Comparison of ENCODE assay signal across 34 cellular contexts in genomic region chr3:25444273-25444672, GRCh38. TPM values are rescaled to one million over a fixed set of nuclear protein-coding genes. Genes with fewer than 3 reads are reported as not detected.
"Had no signal": no experiment of that assay in that cellular context is flagged by ENCODE, and none has a peak within 500 bp of the region (broad histone marks: within the 10 kb centered on the region; RNA-seq: fewer than 3 reads in every experiment).

No MANE protein-coding gene starts in this region.

- H3K27me3 ChIP-seq: adrenal gland, body of pancreas, brain microvascular endothelial cell, breast epithelium had no signal

- H3K4me3 ChIP-seq: body of pancreas, breast epithelium had no signal

- ATAC-seq: activated CD8-positive, alpha-beta T cell treated with anti-CD3 and anti-CD28 coated beads for 36 hours; activated naive CD4-positive, alpha-beta T cell treated with anti-CD3 and anti-CD28 coated beads, Interleukin-2, amount 50 U/mL, for 72 hours; activated T-cell treated with anti-CD3 and anti-CD28 coated beads, Interleukin-2, amount 50 U/mL, for 4 hours; activated T-cell treated with anti-CD3 and anti-CD28 coated beads, Interleukin-2, amount 50 U/mL, for 72 hours; activated T-helper 17 cell treated with anti-CD3 and anti-CD28 coated beads, Interleukin-2, amount 50 U/mL, for 72 hours; body of pancreas had no signal

- H3K36me3 ChIP-seq: adrenal gland, breast epithelium had no signal

- H3K9me3 ChIP-seq: adrenal gland, body of pancreas, breast epithelium had no signal

- H3K27ac ChIP-seq: adrenal gland, body of pancreas, brain microvascular endothelial cell, breast epithelium, VCaP had no signal

- DNase-seq: activated B cell treated with CpG ODN at 0.5 μM for 24 hours; activated CD4-positive, alpha-beta memory T cell treated with anti-CD3 and anti-CD28 coated beads for 36 hours; activated CD4-positive, alpha-beta T cell treated with anti-CD3 and anti-CD28 coated beads for 4 hours; activated CD4-positive, alpha-beta T cell treated with anti-CD3 and anti-CD28 coated beads, Interleukin-2, amount 10 ng/mL, durations not matched to agents 24 days and 14 days; activated CD4-positive, alpha-beta T cell treated with anti-CD3 and anti-CD28 coated beads, Interleukin-2, amount 50 U/mL, for 1 hour; activated CD4-positive, alpha-beta T cell treated with anti-CD3 and anti-CD28 coated beads, Interleukin-2, amount 50 U/mL, for 4 hours; activated CD4-positive, CD25-positive, alpha-beta regulatory T cell treated with anti-CD3 and anti-CD28 coated beads, Interleukin-2, amount 50 U/mL, for 72 hours; activated CD8-positive, alpha-beta memory T cell treated with anti-CD3 and anti-CD28 coated beads, Interleukin-2, amount 50 U/mL, for 4 hours; activated CD8-positive, alpha-beta T cell treated with anti-CD3 and anti-CD28 coated beads for 36 hours; activated effector memory CD4-positive, alpha-beta T cell treated with anti-CD3 and anti-CD28 coated beads, Interleukin-2, amount 50 U/mL, for 16 hours; activated gamma-delta T cell treated with Interleukin-2 at 50 U/mL for 16 hours; activated naive CD4-positive, alpha-beta T cell; activated naive CD4-positive, alpha-beta T cell treated with anti-CD3 and anti-CD28 coated beads for 36 hours; activated naive CD4-positive, alpha-beta T cell treated with anti-CD3 and anti-CD28 coated beads, Interleukin-2, amount 50 U/mL, for 16 hours; activated naive CD8-positive, alpha-beta T cell treated with anti-CD3 and anti-CD28 coated beads for 36 hours; activated T-cell treated with anti-CD3 and anti-CD28 coated beads for 4 hours; activated T-cell treated with anti-CD3 and anti-CD28 coated beads, Interleukin-2, amount 50 U/mL, for 1 hour; activated T-cell treated with anti-CD3 and anti-CD28 coated beads, Interleukin-2, amount 50 U/mL, for 4 hours; activated T-cell treated with anti-CD3 and anti-CD28 coated beads, Interleukin-2, amount 50 U/mL, for 72 hours; adrenal gland; amniotic stem cell; aorta; body of pancreas; brain microvascular endothelial cell; central memory CD4-positive, alpha-beta T cell; T-helper 1 cell; T-helper 2 cell; T-helper 9 cell had no signal

RNA-seq across cellular contexts. Expression of gene RARB, which starts 16.2 kb away (rescaled TPM):
- total RNA-seq: activated B cell treated with CpG ODN at 0.5 μM for 24 hours; activated CD4-positive, alpha-beta memory T cell treated with anti-CD3 and anti-CD28 coated beads for 36 hours; activated CD4-positive, alpha-beta T cell treated with anti-CD3 and anti-CD28 coated beads, Interleukin-2, amount 10 ng/mL, durations not matched to agents 24 days and 14 days; activated CD8-positive, alpha-beta memory T cell treated with anti-CD3 and anti-CD28 coated beads for 36 hours; activated CD8-positive, alpha-beta T cell treated with anti-CD3 and anti-CD28 coated beads for 36 hours; activated naive CD4-positive, alpha-beta T cell treated with anti-CD3 and anti-CD28 coated beads for 36 hours; activated naive CD4-positive, alpha-beta T cell treated with anti-CD3 and anti-CD28 coated beads, Interleukin-2, amount 50 U/mL, for 72 hours; activated naive CD8-positive, alpha-beta T cell treated with anti-CD3 and anti-CD28 coated beads for 36 hours; activated T-cell treated with anti-CD3 and anti-CD28 coated beads, Interleukin-2, amount 50 U/mL, for 72 hours; activated T-helper 1 cell treated with anti-CD3 and anti-CD28 coated beads, Interleukin-12 subunit alpha, Interleukin-12 subunit beta, Interleukin-2, Interleukin-4 antibody, amounts not matched to agents 30 ng/mL and 10 ng/mL and 1 ng/mL, durations not matched to agents 14 hours and 24 hours and 36 hours; activated T-helper 17 cell treated with anti-CD3 and anti-CD28 coated beads, Interleukin-2, amount 50 U/mL, for 72 hours had no signal
